ENCODE assay signal across 8 cellular contexts in the genomic region with DNA sequence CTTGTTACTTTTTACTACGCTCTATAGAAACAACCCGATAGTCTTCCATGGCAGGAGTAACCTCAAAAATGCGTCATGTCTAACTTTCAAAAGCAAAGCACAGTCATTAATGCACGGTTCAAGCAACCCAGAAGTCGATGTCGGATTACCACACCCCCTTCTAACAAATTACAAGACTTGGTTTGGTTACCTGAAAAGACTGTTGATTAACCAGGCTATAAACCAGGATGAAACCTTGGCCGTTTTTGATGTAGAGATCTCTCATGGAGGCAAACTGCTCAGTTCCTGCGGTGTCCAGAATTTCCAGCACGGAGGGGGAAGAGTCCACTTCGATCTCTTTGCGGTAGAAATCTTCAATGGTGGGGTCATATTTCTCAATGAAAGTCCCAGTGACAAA. TPM values are rescaled to one million over a fixed set of nuclear protein-coding genes. Genes with fewer than 3 reads are reported as not detected.
DNase-seq lines count a peak whose midpoint lies in the region; ATAC-seq lines count a peak whose summit lies in the region.

No MANE protein-coding gene starts in this region.

- peaks cover 5% of the 10 kb centered on the region for H3K36me3 Mint-ChIP-seq in activated naive CD8-positive, alpha-beta T cell treated with anti-CD3 and anti-CD28 coated beads, Interleukin-2, amount 10 ng/mL, durations not matched to agents 7 days and 5 days
- peaks cover 0 to 7% (median 4%) of the 10 kb centered on the region in 3 donors for H3K36me3 Mint-ChIP-seq in immature natural killer cell

- no peaks in the 10 kb centered on the region for H3K9me3 Mint-ChIP-seq in activated naive CD8-positive, alpha-beta T cell treated with anti-CD3 and anti-CD28 coated beads, Interleukin-2, amount 10 ng/mL, durations not matched to agents 7 days and 5 days
- H3K9me3 Mint-ChIP-seq in immature natural killer cell: no peaks in the 10 kb centered on the region
- no peaks in the 10 kb centered on the region for H3K9me3 Mint-ChIP-seq in stimulated activated naive CD8-positive, alpha-beta T cell treated with anti-CD3 and anti-CD28 coated beads, Interleukin-15, amount 100 ng/mL, for 72 hours

- H3K4me1 Mint-ChIP-seq in activated naive CD8-positive, alpha-beta T cell treated with anti-CD3 and anti-CD28 coated beads, Interleukin-2, amount 10 ng/mL, durations not matched to agents 7 days and 5 days: peaks cover 15% of the 10 kb centered on the region
- peaks cover 39 to 62% of the 10 kb centered on the region in 2 donors for H3K4me1 Mint-ChIP-seq in immature natural killer cell
- peaks cover 24% of the 10 kb centered on the region for H3K4me1 Mint-ChIP-seq in stimulated activated naive CD8-positive, alpha-beta T cell treated with anti-CD3 and anti-CD28 coated beads, Interleukin-15, amount 100 ng/mL, for 72 hours

- H3K27ac Mint-ChIP-seq in activated naive CD8-positive, alpha-beta T cell treated with anti-CD3 and anti-CD28 coated beads, Interleukin-2, amount 10 ng/mL, durations not matched to agents 7 days and 5 days: peak overlapping the region; percentile 91
- peak overlapping the region; percentile 95 to 98 (median 98) for H3K27ac Mint-ChIP-seq in immature natural killer cell
- peak overlapping the region; percentile 97 for H3K27ac Mint-ChIP-seq in stimulated activated naive CD8-positive, alpha-beta T cell treated with anti-CD3 and anti-CD28 coated beads, Interleukin-15, amount 100 ng/mL, for 72 hours

- DNase-seq in stimulated activated CD4-positive, alpha-beta T cell treated with anti-CD3 and anti-CD28 coated beads, Interleukin-15, amount 100 ng/mL, for 24 hours: peak; percentile 16
- no peak for DNase-seq in stimulated activated CD4-positive, alpha-beta T cell treated with anti-CD3 and anti-CD28 coated beads, Interleukin-12 subunit alpha, Interleukin-12 subunit beta, amount 100 ng/mL, for 4 hours
- DNase-seq in KG1 (lab: John Stamatoyannopoulos, UW) (peak; percentile 57), immature natural killer cell (peak; percentile 55 to 63 (median 55)), iPS-NIHi7 (ENCODE audit: extremely low spot score) (no peak), LoVo (ENCODE audit: low spot score) (no peak)
- DNase-seq in activated naive CD8-positive, alpha-beta T cell treated with anti-CD3 and anti-CD28 coated beads, Interleukin-2, amount 10 ng/mL, durations not matched to agents 7 days and 5 days: no peak
- peak in 1 of 2 donors; percentile 48 for DNase-seq in stimulated activated naive CD8-positive, alpha-beta T cell treated with anti-CD3 and anti-CD28 coated beads, Interleukin-15, amount 100 ng/mL, for 72 hours

- POLR2A ChIA-PET in activated naive CD8-positive, alpha-beta T cell treated with anti-CD3 and anti-CD28 coated beads, Interleukin-2, amount 10 ng/mL, durations not matched to agents 7 days and 5 days (lab: Charles Lee): interaction anchor here (1.0 to 1.6 kb wide), 4 partner anchors 22 to 265 kb away, joined by 3 to 5 read pairs (median 4); partner anchors contain the start of gene STK26

- peak overlapping the region; percentile 93 for H3K4me3 Mint-ChIP-seq in activated naive CD8-positive, alpha-beta T cell treated with anti-CD3 and anti-CD28 coated beads, Interleukin-2, amount 10 ng/mL, durations not matched to agents 7 days and 5 days
- peak overlapping the region; percentile 92 to 95 (median 94) for H3K4me3 Mint-ChIP-seq in immature natural killer cell
- H3K4me3 Mint-ChIP-seq in stimulated activated naive CD8-positive, alpha-beta T cell treated with anti-CD3 and anti-CD28 coated beads, Interleukin-15, amount 100 ng/mL, for 72 hours: peak overlapping the region; percentile 90 to 94

- H3K27me3 Mint-ChIP-seq in activated naive CD8-positive, alpha-beta T cell treated with anti-CD3 and anti-CD28 coated beads, Interleukin-2, amount 10 ng/mL, durations not matched to agents 7 days and 5 days: no peaks in the 10 kb centered on the region
- peaks cover 19 to 22% (median 19%) of the 10 kb centered on the region in 3 donors for H3K27me3 Mint-ChIP-seq in immature natural killer cell (ENCODE audit: low read depth in 3 of 3)
- no peaks in the 10 kb centered on the region for H3K27me3 Mint-ChIP-seq in stimulated activated naive CD8-positive, alpha-beta T cell treated with anti-CD3 and anti-CD28 coated beads, Interleukin-15, amount 100 ng/mL, for 72 hours

- peak; percentile 21 for ATAC-seq in activated naive CD8-positive, alpha-beta T cell treated with anti-CD3 and anti-CD28 coated beads, Interleukin-2, amount 10 ng/mL, durations not matched to agents 7 days and 5 days (ENCODE audit: low read depth)
- ATAC-seq in stimulated activated naive CD8-positive, alpha-beta T cell treated with anti-CD3 and anti-CD28 coated beads, Interleukin-15, amount 100 ng/mL, for 72 hours: peak; percentile 70

RNA-seq across cellular contexts. Expression of gene RAP2C, which starts 2.4 kb away (rescaled TPM):
- 10 to 100 TPM; 33.1 to 37.5 TPM for total RNA-seq in activated naive CD8-positive, alpha-beta T cell treated with anti-CD3 and anti-CD28 coated beads, Interleukin-2, amount 10 ng/mL, durations not matched to agents 7 days and 5 days
- 10 to 100 TPM; 21.6 to 24.7 (median 24.2) TPM for polyA plus RNA-seq in immature natural killer cell

Comparison
In these comparisons a context has a peak if more than half of its experiments do, and no peak if none do; other contexts are left out.
1. DNase-seq: peak in stimulated activated CD4-positive, alpha-beta T cell treated with anti-CD3 and anti-CD28 coated beads, Interleukin-15, amount 100 ng/mL, for 24 hours (single experiment), KG1 (single experiment) and immature natural killer cell (3 of 3); none in stimulated activated CD4-positive, alpha-beta T cell treated with anti-CD3 and anti-CD28 coated beads, Interleukin-12 subunit alpha, Interleukin-12 subunit beta, amount 100 ng/mL, for 4 hours (single experiment), activated naive CD8-positive, alpha-beta T cell treated with anti-CD3 and anti-CD28 coated beads, Interleukin-2, amount 10 ng/mL, durations not matched to agents 7 days and 5 days (single experiment), iPS-NIHi7 (single experiment) and LoVo (single experiment).
2. Peak in every context shown above with its lines, with median percentiles within 50 percentile points of each other: H3K27ac Mint-ChIP-seq and H3K4me3 Mint-ChIP-seq.